8 cellular contexts compared by ENCODE assay signal in genomic region chr2:43293744-43294695, GRCh38.
DNase-seq lines count a peak whose midpoint lies in the region; ATAC-seq and TF ChIP-seq lines count a peak whose summit lies in the region.

No MANE protein-coding gene starts in this region.

- no peaks in the 10 kb centered on the region for H4K20me1 ChIP-seq in H9 (ENCODE audit: control insufficient read depth, insufficient read depth, insufficient read length)

- no peaks in the 10 kb centered on the region for H3K23me2 ChIP-seq in H9 (ENCODE audit: insufficient read length, low read depth, low read length, poor library complexity, severe bottlenecking)

- TF ChIP-seq CTCF in osteocyte (IDR thresholded peaks at IDR 0.05), result no peak
- no peak for TF ChIP-seq CTCF in H9 (conservative IDR thresholded peaks at IDR 0.05)

- ATAC-seq in GM21447 (IDR thresholded peaks at IDR 0.05; ENCODE audit: unreplicated experiment), result peak; percentile 100

- H3T11ph ChIP-seq in H9 (ENCODE audit: low read length), result no peak overlapping the region

- H3K9me3 Mint-ChIP-seq in osteocyte (ENCODE audit: unreplicated experiment) (peaks cover 3% of the 10 kb centered on the region), H9 (peaks cover 4 to 9% of the 10 kb centered on the region in 2 experiments)

- H2BK12ac ChIP-seq in H9 (ENCODE audit: insufficient read length, low read depth, low read length), result no peak overlapping the region

- no peak overlapping the region for H3K14ac ChIP-seq in H9 (ENCODE audit: insufficient read depth, low read length)

- DNase-seq in GM03348 (ENCODE audit: low spot score) (peak; percentile 91), HPDE6-E6E7 (ENCODE audit: extremely low spot score) (peak; percentile 92), UCSD-AML1 (lab: John Stamatoyannopoulos, UW; ENCODE audit: unreplicated experiment) (peak; percentile 14), erythroblast (lab: John Stamatoyannopoulos, UW) (peak; percentile 54 to 87), osteocyte (ENCODE audit: extremely low spot score, unreplicated experiment) (no peak), NCI-H187 (lab: John Stamatoyannopoulos, UW) (no peak), H9 (no peak)

- no peak overlapping the region for H3K18ac ChIP-seq in H9 (ENCODE audit: insufficient read length, low read depth, low read length)

- H3K27ac Mint-ChIP-seq in osteocyte (ENCODE audit: unreplicated experiment), result peak overlapping the region; percentile 97
- peak overlapping the region in 1 of 3 experiments; percentile 10; a peak in 1 of 7 replicates for H3K27ac Mint-ChIP-seq in H9

- no peaks in the 10 kb centered on the region for H3K79me2 ChIP-seq in H9 (ENCODE audit: insufficient read depth, low read length)

- no peak overlapping the region for H3K56ac ChIP-seq in H9 (ENCODE audit: insufficient read length, low read depth, low read length)

- no peak overlapping the region for H3K4me2 ChIP-seq in H9 (ENCODE audit: insufficient read depth, insufficient read length, low read length)

- H3K36me3 Mint-ChIP-seq in osteocyte (ENCODE audit: unreplicated experiment) (peaks cover 21% of the 10 kb centered on the region), H9 (ENCODE audit: insufficient read depth in 1 of 3, low read depth in 3 of 3) (peaks cover 4 to 11% (median 8%) of the 10 kb centered on the region in 3 experiments)

- no peak overlapping the region for H2AFZ ChIP-seq in H9 (ENCODE audit: low read length)

- H2BK20ac ChIP-seq in H9 (ENCODE audit: low read depth, low read length, poor library complexity, severe bottlenecking), result no peak overlapping the region

- no peak overlapping the region for H3K27ac ChIP-seq in H9 (ENCODE audit: insufficient read length, low read depth, low read length)

- no peaks in the 10 kb centered on the region for H3K27me3 ChIP-seq in H9 (ENCODE audit: insufficient read depth, low read length)

- no peaks in the 10 kb centered on the region for H3K9me3 ChIP-seq in H9 (ENCODE audit: control insufficient read depth, low read depth, low read length)

- H3K4ac ChIP-seq in H9 (ENCODE audit: low read depth, low read length), result no peak overlapping the region

- H4K91ac ChIP-seq in H9 (ENCODE audit: insufficient read length, low read depth, low read length), result no peak overlapping the region

- H3K4me3 Mint-ChIP-seq in osteocyte (ENCODE audit: unreplicated experiment) (no peak overlapping the region), H9 (no peak overlapping the region)

- no peak overlapping the region for H4K8ac ChIP-seq in H9 (replicated peaks; ENCODE audit: insufficient read length, low read depth, low read length)

- H3K27me3 Mint-ChIP-seq in osteocyte (ENCODE audit: unreplicated experiment) (no peaks in the 10 kb centered on the region), H9 (ENCODE audit: low read depth) (no peaks in the 10 kb centered on the region)

- no peak overlapping the region for H2AK5ac ChIP-seq in H9 (ENCODE audit: insufficient read length, low read length)

- H3K9ac ChIP-seq in H9 (ENCODE audit: extremely low read depth, insufficient read length, low read length), result no peak overlapping the region

- TF ChIP-seq POLR2A in erythroblast (IDR thresholded peaks at IDR 0.05; ENCODE audit: low read length), result no peak

- no peak overlapping the region for H2BK5ac ChIP-seq in H9 (ENCODE audit: insufficient read length, low read length)

- H3K4me1 Mint-ChIP-seq in osteocyte (ENCODE audit: unreplicated experiment) (peaks cover 20% of the 10 kb centered on the region), H9 (no peaks in the 10 kb centered on the region)

- no peak overlapping the region for H4K5ac ChIP-seq in H9 (ENCODE audit: insufficient read length, low read depth, low read length)

- H3K23ac ChIP-seq in H9 (ENCODE audit: insufficient read length, low read depth, low read length), result no peak overlapping the region

- H2BK120ac ChIP-seq in H9 (ENCODE audit: low read depth, low read length, poor library complexity, severe bottlenecking), result no peak overlapping the region

- H3K4me1 ChIP-seq in H9 (ENCODE audit: insufficient read depth, low read length), result no peaks in the 10 kb centered on the region

- H3K79me1 ChIP-seq in H9 (ENCODE audit: insufficient read depth, low read depth, low read length, poor library complexity, severe bottlenecking), result no peaks in the 10 kb centered on the region

- H2BK15ac ChIP-seq in H9 (ENCODE audit: low read depth, low read length), result no peak overlapping the region

- no CpG with 5 or more reads among the region's 6 CpGs for WGBS in H9 (ENCODE audit: extremely low coverage, insufficient read length, low lambda C conversion rate)

Comparison
In these comparisons a context has a peak if more than half of its experiments do, and no peak if none do; other contexts are left out.
1. DNase-seq: peak in GM03348 (single experiment), HPDE6-E6E7 (single experiment), UCSD-AML1 (single experiment) and erythroblast (2 of 2); none in osteocyte (single experiment), NCI-H187 (0 of 2) and H9 (single experiment).